ENCODE assay signal across 10 cellular contexts in the genomic region with DNA sequence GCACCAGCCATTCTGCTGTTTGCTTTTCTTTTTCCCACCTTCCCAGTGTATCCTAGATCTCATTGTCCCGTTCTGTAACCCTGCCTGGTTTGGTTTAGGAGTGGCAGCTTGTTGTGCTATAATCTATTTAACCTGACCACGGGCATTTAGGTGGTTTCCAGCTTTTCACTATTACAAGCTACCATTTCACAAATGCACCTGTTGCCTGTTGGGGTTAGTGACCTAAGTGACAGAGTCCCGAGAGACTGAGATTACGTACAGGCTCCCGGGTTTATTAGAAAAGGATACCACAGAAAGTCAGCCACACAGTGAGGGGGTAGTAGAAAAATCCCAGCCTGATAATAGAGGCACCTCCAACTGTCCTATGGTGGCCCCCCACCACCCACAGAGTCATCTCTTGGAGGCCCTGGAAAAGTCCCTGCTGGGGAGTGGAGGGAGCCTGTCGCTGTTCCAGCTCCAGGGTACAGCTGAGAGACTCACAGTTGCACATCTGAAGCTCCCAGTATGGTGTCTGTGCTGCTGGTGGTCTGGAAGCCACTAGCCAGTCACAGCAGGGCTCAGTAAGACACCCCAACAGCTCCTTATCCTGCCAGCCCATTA. TPM values are rescaled to one million over a fixed set of nuclear protein-coding genes. Genes with fewer than 3 reads are reported as not detected.
DNase-seq lines count a peak whose midpoint lies in the region; ATAC-seq and TF ChIP-seq lines count a peak whose summit lies in the region.
"Had no signal": no experiment of that assay in that cellular context is flagged by ENCODE, and none has a peak within 500 bp of the region (broad histone marks: within the 10 kb centered on the region; RNA-seq: fewer than 3 reads in every experiment).

No MANE protein-coding gene starts in this region.

- H3K9ac ChIP-seq in KMS-11, result peak overlapping the region; percentile 87

- ATAC-seq in natural killer cell treated with Interleukin-12 subunit alpha and Interleukin-12 subunit beta and Interleukin-15 and Interleukin-18, amount 100 ng/mL, for 72 hours, result peak; percentile 62 to 67
- ATAC-seq in natural killer cell (no peak), HG02571 (IDR thresholded peaks at IDR 0.05; ENCODE audit: unreplicated experiment) (peak; percentile 55)
- peak; percentile 90 for ATAC-seq in stimulated activated memory B cell treated with anti-CD40 and anti-IgM and Interleukin-4, amounts not matched to agents 10 μg/mL and 1 μg/mL and 100 μg/mL, for 72 hours

- no peak for DNase-seq in natural killer cell treated with Interleukin-12 subunit alpha and Interleukin-12 subunit beta and Interleukin-15 and Interleukin-18, amount 100 ng/mL, for 72 hours (ENCODE audit: low spot score)
- DNase-seq in natural killer cell, result no peak
- DNase-seq in NOMO-1 treated with DMSO at 0.1 percent for 48 hours (lab: John Stamatoyannopoulos, UW; ENCODE audit: unreplicated experiment), result no peak
- no peak for DNase-seq in progenitor cell of endocrine pancreas (ENCODE audit: low spot score, unreplicated experiment)
- DNase-seq in AG08395 (ENCODE audit: low spot score), result no peak
- DNase-seq: small intestine had no signal

- H3K4me3 Mint-ChIP-seq in natural killer cell treated with Interleukin-12 subunit alpha and Interleukin-12 subunit beta and Interleukin-15 and Interleukin-18, amount 100 ng/mL, for 72 hours, result peak overlapping the region; percentile 79
- H3K4me3 Mint-ChIP-seq in natural killer cell (no peak overlapping the region), progenitor cell of endocrine pancreas (ENCODE audit: low read depth) (no peak overlapping the region)
- peak overlapping the region; percentile 72 for H3K4me3 Mint-ChIP-seq in stimulated activated memory B cell treated with anti-CD40 and anti-IgM and Interleukin-4, amounts not matched to agents 10 μg/mL and 1 μg/mL and 100 μg/mL, for 72 hours

- no peaks in the 10 kb centered on the region for H3K27me3 Mint-ChIP-seq in natural killer cell treated with Interleukin-12 subunit alpha and Interleukin-12 subunit beta and Interleukin-15 and Interleukin-18, amount 100 ng/mL, for 72 hours
- H3K27me3 Mint-ChIP-seq in natural killer cell (ENCODE audit: low read depth in 2 of 2) (no peaks in the 10 kb centered on the region), progenitor cell of endocrine pancreas (no peaks in the 10 kb centered on the region)
- no peaks in the 10 kb centered on the region for H3K27me3 Mint-ChIP-seq in stimulated activated memory B cell treated with anti-CD40 and anti-IgM and Interleukin-4, amounts not matched to agents 10 μg/mL and 1 μg/mL and 100 μg/mL, for 72 hours
- H3K27me3 Mint-ChIP-seq: CD8-positive, alpha-beta memory T cell had no signal

- intact Hi-C loops in natural killer cell (cut with micrococcal nuclease), result loop anchor here (2.0 kb wide), 2 partner anchors 391 to 441 kb away; no protein-coding TSS in a partner anchor

- H3K27me3 ChIP-seq in KMS-11 (ENCODE audit: insufficient read depth, low read depth), result no peaks in the 10 kb centered on the region

- H3K27ac Mint-ChIP-seq in natural killer cell treated with Interleukin-12 subunit alpha and Interleukin-12 subunit beta and Interleukin-15 and Interleukin-18, amount 100 ng/mL, for 72 hours, result peak overlapping the region; percentile 90 to 96
- H3K27ac Mint-ChIP-seq in natural killer cell (no peak overlapping the region), progenitor cell of endocrine pancreas (no peak overlapping the region)
- H3K27ac Mint-ChIP-seq in stimulated activated memory B cell treated with anti-CD40 and anti-IgM and Interleukin-4, amounts not matched to agents 10 μg/mL and 1 μg/mL and 100 μg/mL, for 72 hours, result peak overlapping the region; percentile 98

- peaks cover 45 to 49% of the 10 kb centered on the region in 2 donors for H3K4me1 Mint-ChIP-seq in natural killer cell treated with Interleukin-12 subunit alpha and Interleukin-12 subunit beta and Interleukin-15 and Interleukin-18, amount 100 ng/mL, for 72 hours (ENCODE audit: low read depth in 2 of 2)
- H3K4me1 Mint-ChIP-seq in natural killer cell, result peaks cover 8 to 12% of the 10 kb centered on the region in 2 donors
- peaks cover 57% of the 10 kb centered on the region for H3K4me1 Mint-ChIP-seq in stimulated activated memory B cell treated with anti-CD40 and anti-IgM and Interleukin-4, amounts not matched to agents 10 μg/mL and 1 μg/mL and 100 μg/mL, for 72 hours
- peaks cover 3% of the 10 kb centered on the region for H3K4me1 Mint-ChIP-seq in progenitor cell of endocrine pancreas (ENCODE audit: low read depth)

- H2AFZ ChIP-seq in KMS-11 (ENCODE audit: low read depth), result no peak overlapping the region

- no peak for TF ChIP-seq CTCF in natural killer cell (IDR thresholded peaks at IDR 0.05)
- TF ChIP-seq CTCF in KMS-11 (conservative IDR thresholded peaks at IDR 0.05; ENCODE audit: low read depth, low read length), result no peak
- TF ChIP-seq CTCF in progenitor cell of endocrine pancreas (IDR thresholded peaks at IDR 0.05; ENCODE audit: unreplicated experiment), result no peak

- H3K79me2 ChIP-seq in KMS-11 (ENCODE audit: insufficient read depth, low read depth), result peaks cover 6% of the 10 kb centered on the region; the same call in 1 of the 2 replicates

- H4K20me1 ChIP-seq in KMS-11 (ENCODE audit: insufficient read depth), result no peaks in the 10 kb centered on the region

- H3K36me3 Mint-ChIP-seq in natural killer cell treated with Interleukin-12 subunit alpha and Interleukin-12 subunit beta and Interleukin-15 and Interleukin-18, amount 100 ng/mL, for 72 hours, result peaks cover 17% of the 10 kb centered on the region
- H3K36me3 Mint-ChIP-seq in natural killer cell, result no peaks in the 10 kb centered on the region
- H3K36me3 Mint-ChIP-seq in stimulated activated memory B cell treated with anti-CD40 and anti-IgM and Interleukin-4, amounts not matched to agents 10 μg/mL and 1 μg/mL and 100 μg/mL, for 72 hours, result peaks cover 61% of the 10 kb centered on the region
- H3K36me3 Mint-ChIP-seq in progenitor cell of endocrine pancreas (ENCODE audit: insufficient read depth), result no peaks in the 10 kb centered on the region

- peak overlapping the region; percentile 97 for H3K27ac ChIP-seq in KMS-11

- H3K9me3 Mint-ChIP-seq in natural killer cell treated with Interleukin-12 subunit alpha and Interleukin-12 subunit beta and Interleukin-15 and Interleukin-18, amount 100 ng/mL, for 72 hours, result peaks cover 6% of the 10 kb centered on the region
- no peaks in the 10 kb centered on the region for H3K9me3 Mint-ChIP-seq in natural killer cell
- peaks cover 6% of the 10 kb centered on the region for H3K9me3 Mint-ChIP-seq in stimulated activated memory B cell treated with anti-CD40 and anti-IgM and Interleukin-4, amounts not matched to agents 10 μg/mL and 1 μg/mL and 100 μg/mL, for 72 hours
- H3K9me3 Mint-ChIP-seq in progenitor cell of endocrine pancreas (ENCODE audit: low read depth), result no peaks in the 10 kb centered on the region
- H3K9me3 Mint-ChIP-seq: CD8-positive, alpha-beta memory T cell had no signal

- H3K36me3 ChIP-seq in KMS-11 (ENCODE audit: insufficient read depth), result no peaks in the 10 kb centered on the region

- peaks cover 71% of the 10 kb centered on the region for H3K4me1 ChIP-seq in KMS-11 (ENCODE audit: low read depth, poor library complexity, severe bottlenecking)

- H3K4me3 ChIP-seq in KMS-11 (IDR thresholded peaks at IDR 0.05; ENCODE audit: insufficient read depth, low read depth, low read length), result peak overlapping the region; percentile 30

- peak overlapping the region; percentile 97 for H3K4me2 ChIP-seq in KMS-11

RNA-seq across cellular contexts. Expression of a gene that starts 21.2 kb away (rescaled TPM):
- total RNA-seq in natural killer cell treated with Interleukin-12 subunit alpha and Interleukin-12 subunit beta and Interleukin-15 and Interleukin-18, amount 100 ng/mL, for 72 hours, result 10 to 100 TPM; 42.5 to 60.2 TPM
- total RNA-seq in natural killer cell (10 to 100 TPM; 35.9 to 50.5 (median 37.4) TPM), progenitor cell of endocrine pancreas (32.6 and 34.3 TPM in 2 replicates)

RNA-seq across cellular contexts. Expression of a gene that starts 23.3 kb away (rescaled TPM):
- total RNA-seq in natural killer cell treated with Interleukin-12 subunit alpha and Interleukin-12 subunit beta and Interleukin-15 and Interleukin-18, amount 100 ng/mL, for 72 hours, result 10 to 100 TPM; 20.7 to 36.3 TPM
- total RNA-seq in natural killer cell, result 10 to 100 TPM in 2 of 3 donors, 1 to 10 TPM in 1; 8.7 to 15.2 (median 14.4) TPM
- total RNA-seq in progenitor cell of endocrine pancreas, result 31.2 and 32.3 TPM in 2 replicates

Comparison
In these comparisons a context has a peak if more than half of its experiments do, and no peak if none do; other contexts are left out.
1. ATAC-seq: peak in natural killer cell treated with Interleukin-12 subunit alpha and Interleukin-12 subunit beta and Interleukin-15 and Interleukin-18, amount 100 ng/mL, for 72 hours (2 of 2), HG02571 (single experiment) and stimulated activated memory B cell treated with anti-CD40 and anti-IgM and Interleukin-4, amounts not matched to agents 10 μg/mL and 1 μg/mL and 100 μg/mL, for 72 hours (single experiment); none in natural killer cell (0 of 3).
2. H3K27ac Mint-ChIP-seq: peak in natural killer cell treated with Interleukin-12 subunit alpha and Interleukin-12 subunit beta and Interleukin-15 and Interleukin-18, amount 100 ng/mL, for 72 hours (2 of 2) and stimulated activated memory B cell treated with anti-CD40 and anti-IgM and Interleukin-4, amounts not matched to agents 10 μg/mL and 1 μg/mL and 100 μg/mL, for 72 hours (single experiment); none in natural killer cell (0 of 2) and progenitor cell of endocrine pancreas (single experiment).
3. H3K4me3 Mint-ChIP-seq: peak in natural killer cell treated with Interleukin-12 subunit alpha and Interleukin-12 subunit beta and Interleukin-15 and Interleukin-18, amount 100 ng/mL, for 72 hours (single experiment) and stimulated activated memory B cell treated with anti-CD40 and anti-IgM and Interleukin-4, amounts not matched to agents 10 μg/mL and 1 μg/mL and 100 μg/mL, for 72 hours (single experiment); none in natural killer cell (single experiment) and progenitor cell of endocrine pancreas (single experiment).